In genomic region chr3:125316949-125317348, GRCh38 we compare ENCODE assay signal across 1 cellular context.
TF ChIP-seq lines count a peak whose summit lies in the region.

No MANE protein-coding gene starts in this region.

TF ChIP-seq in HepG2, 621 proteins besides CTCF, POLR2A, EP300 and RAD21:
- TF ChIP-seq ZNF33B (CRISPR knock-in tag; IDR thresholded peaks at IDR 0.05), result no peak
- TF ChIP-seq ZNF232 (CRISPR knock-in tag; IDR thresholded peaks at IDR 0.05; ENCODE audit: borderline replicate concordance), result no peak
- no peak for TF ChIP-seq ZSCAN12 (CRISPR knock-in tag; IDR thresholded peaks at IDR 0.05)
- TF ChIP-seq ZNF225 (CRISPR knock-in tag; IDR thresholded peaks at IDR 0.05), result no peak
- TF ChIP-seq UBTF (CRISPR knock-in tag; IDR thresholded peaks at IDR 0.05), result no peak
- TF ChIP-seq, protein P1, sequence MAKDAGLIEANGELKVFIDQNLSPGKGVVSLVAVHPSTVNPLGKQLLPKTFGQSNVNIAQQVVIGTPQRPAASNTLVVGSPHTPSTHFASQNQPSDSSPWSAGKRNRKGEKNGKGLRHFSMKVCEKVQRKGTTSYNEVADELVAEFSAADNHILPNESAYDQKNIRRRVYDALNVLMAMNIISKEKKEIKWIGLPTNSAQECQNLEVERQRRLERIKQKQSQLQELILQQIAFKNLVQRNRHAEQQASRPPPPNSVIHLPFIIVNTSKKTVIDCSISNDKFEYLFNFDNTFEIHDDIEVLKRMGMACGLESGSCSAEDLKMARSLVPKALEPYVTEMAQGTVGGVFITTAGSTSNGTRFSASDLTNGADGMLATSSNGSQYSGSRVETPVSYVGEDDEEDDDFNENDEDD (CRISPR knock-in tag; IDR thresholded peaks at IDR 0.05; ENCODE audit: borderline replicate concordance), result no peak
- TF ChIP-seq PHF20 (CRISPR knock-in tag; IDR thresholded peaks at IDR 0.05), result no peak
- no peak for TF ChIP-seq FOXP1 (IDR thresholded peaks at IDR 0.05)
- TF ChIP-seq FOXP1 (CRISPR knock-in tag; IDR thresholded peaks at IDR 0.05), result no peak
